ENCODE assay signal across 15 cellular contexts in the genomic region with DNA sequence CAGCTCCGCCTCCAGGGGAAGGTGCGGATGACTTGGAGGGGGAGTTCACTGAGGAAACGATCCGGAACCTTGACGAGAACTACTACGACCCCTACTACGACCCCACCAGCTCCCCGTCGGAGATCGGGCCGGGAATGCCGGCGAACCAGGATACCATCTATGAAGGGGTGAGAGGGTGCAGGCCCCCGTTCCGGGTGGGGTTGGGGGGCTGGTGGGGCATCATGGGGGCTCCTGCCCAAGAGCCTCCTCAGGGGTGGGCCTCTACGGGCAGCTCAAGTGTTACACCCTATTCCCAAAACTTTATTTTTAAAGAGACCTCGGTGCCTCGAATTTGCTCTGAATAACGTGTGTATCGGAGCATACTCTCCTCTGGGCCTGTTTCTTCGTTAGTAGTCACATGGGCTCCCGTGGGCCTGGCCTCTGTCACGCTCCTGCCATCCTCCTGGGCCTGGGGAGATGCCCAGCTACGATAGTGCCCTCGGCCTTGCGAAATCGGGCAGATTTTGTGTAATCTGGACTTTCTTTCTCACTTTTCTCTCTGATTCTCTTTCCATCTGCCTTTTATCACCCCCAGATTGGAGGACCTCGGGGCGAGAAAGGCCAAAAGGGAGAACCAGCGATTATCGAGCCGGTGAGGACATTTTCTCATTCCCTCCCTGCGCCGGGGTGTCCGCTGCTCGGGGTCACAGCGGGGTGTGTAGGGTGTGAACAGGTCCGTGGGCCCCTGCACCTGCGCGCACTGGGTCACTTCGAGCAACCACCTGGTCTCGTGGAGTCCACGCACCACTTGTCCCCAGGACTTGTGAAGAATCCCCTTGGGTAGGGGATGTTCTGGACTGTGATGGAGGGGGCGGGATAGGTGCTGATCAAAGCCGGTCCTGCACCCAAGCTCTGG.
"Had no signal": no experiment of that assay in that cellular context is flagged by ENCODE, and none has a peak within 500 bp of the region (broad histone marks: within the 10 kb centered on the region; RNA-seq: fewer than 3 reads in every experiment).

No MANE protein-coding gene starts in this region.

- H3K27me3 Mint-ChIP-seq: activated CD8-positive, alpha-beta T cell treated with anti-CD3 and anti-CD28 coated beads for 36 hours; activated naive CD8-positive, alpha-beta T cell treated with anti-CD3 and anti-CD28 coated beads for 36 hours had no signal

- H3K4me3 Mint-ChIP-seq: activated CD8-positive, alpha-beta T cell treated with anti-CD3 and anti-CD28 coated beads for 36 hours; activated naive CD8-positive, alpha-beta T cell treated with anti-CD3 and anti-CD28 coated beads for 36 hours; activated T-helper 1 cell treated with anti-CD3 and anti-CD28 coated beads, Interleukin-12 subunit alpha, Interleukin-12 subunit beta, Interleukin-2, Interleukin-4 antibody, amounts not matched to agents 30 ng/mL and 10 ng/mL and 1 ng/mL, durations not matched to agents 14 hours and 24 hours and 36 hours; WTC11 had no signal

- H3K27me3 ChIP-seq: brain microvascular endothelial cell, SJCRH30, upper lobe of right lung had no signal

- H3K9me3 ChIP-seq: SJCRH30, upper lobe of right lung had no signal

- DNase-seq: activated CD4-positive, alpha-beta T cell treated with anti-CD3 and anti-CD28 coated beads for 4 hours; activated CD8-positive, alpha-beta T cell treated with anti-CD3 and anti-CD28 coated beads for 36 hours; activated naive CD8-positive, alpha-beta T cell treated with anti-CD3 and anti-CD28 coated beads for 36 hours; brain microvascular endothelial cell; effector CD8-positive, alpha-beta T cell; hippocampal formation; mesendoderm; SJCRH30; small intestine; stimulated activated CD4-positive, alpha-beta T cell treated with anti-CD3 and anti-CD28 coated beads, Interleukin-4, amount 100 ng/mL, for 4 hours; stimulated activated CD8-positive, alpha-beta memory T cell treated with anti-CD3 and anti-CD28 coated beads, Interleukin-4, amount 100 ng/mL, for 48 hours; stimulated activated naive CD4-positive, alpha-beta T cell treated with Interleukin-2 at 50 U/mL for 16 hours; upper lobe of right lung had no signal

- H3K36me3 Mint-ChIP-seq: activated naive CD8-positive, alpha-beta T cell treated with anti-CD3 and anti-CD28 coated beads for 36 hours had no signal

- H3K4me1 Mint-ChIP-seq: activated naive CD8-positive, alpha-beta T cell treated with anti-CD3 and anti-CD28 coated beads for 36 hours; WTC11 had no signal

- ATAC-seq: activated CD8-positive, alpha-beta T cell treated with anti-CD3 and anti-CD28 coated beads for 36 hours; upper lobe of right lung; WTC11 had no signal

- H3K9me3 Mint-ChIP-seq: activated CD8-positive, alpha-beta T cell treated with anti-CD3 and anti-CD28 coated beads for 36 hours; activated naive CD8-positive, alpha-beta T cell treated with anti-CD3 and anti-CD28 coated beads for 36 hours; activated T-helper 1 cell treated with anti-CD3 and anti-CD28 coated beads, Interleukin-12 subunit alpha, Interleukin-12 subunit beta, Interleukin-2, Interleukin-4 antibody, amounts not matched to agents 30 ng/mL and 10 ng/mL and 1 ng/mL, durations not matched to agents 14 hours and 24 hours and 36 hours had no signal

- H3K4me3 ChIP-seq: SJCRH30, upper lobe of right lung had no signal

- H3K27ac ChIP-seq: brain microvascular endothelial cell, SJCRH30, upper lobe of right lung had no signal

- H3K27ac Mint-ChIP-seq: activated CD8-positive, alpha-beta T cell treated with anti-CD3 and anti-CD28 coated beads for 36 hours; activated naive CD8-positive, alpha-beta T cell treated with anti-CD3 and anti-CD28 coated beads for 36 hours; activated T-helper 1 cell treated with anti-CD3 and anti-CD28 coated beads, Interleukin-12 subunit alpha, Interleukin-12 subunit beta, Interleukin-2, Interleukin-4 antibody, amounts not matched to agents 30 ng/mL and 10 ng/mL and 1 ng/mL, durations not matched to agents 14 hours and 24 hours and 36 hours had no signal
